ENCODE assay signal across 16 cellular contexts in the genomic region with DNA sequence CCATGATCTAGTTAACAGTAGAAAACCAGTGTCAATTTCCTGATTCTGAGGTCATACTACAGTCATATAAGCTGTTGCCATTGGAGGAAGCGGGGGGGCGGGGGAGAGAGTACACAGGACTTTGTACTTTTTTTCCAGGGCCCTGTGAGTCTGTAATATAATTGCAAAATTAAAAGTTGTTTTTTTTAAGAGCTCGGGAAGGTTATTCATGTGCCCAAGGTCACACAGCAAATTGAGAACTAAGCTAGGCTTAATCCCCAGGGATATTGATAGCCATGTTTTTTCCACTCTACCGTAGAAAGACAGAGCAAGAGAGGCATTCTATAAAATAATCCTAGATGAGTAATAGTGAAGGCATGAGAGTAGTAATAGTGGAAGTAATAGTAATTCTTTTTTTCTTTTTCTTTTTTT.
A peak's percentile ranks its signal among the peaks of the same experiment; 100 is the strongest.
DNase-seq lines count a peak whose midpoint lies in the region; ATAC-seq and TF ChIP-seq lines count a peak whose summit lies in the region.
"Had no signal": no experiment of that assay in that cellular context is flagged by ENCODE, and none has a peak within 500 bp of the region (broad histone marks: within the 10 kb centered on the region; RNA-seq: fewer than 3 reads in every experiment).

No MANE protein-coding gene starts in this region.

- H3K4me3 Mint-ChIP-seq in neural progenitor cell: peak overlapping the region; percentile 33

- H3K9ac ChIP-seq in fibroblast of lung (ENCODE audit: insufficient read depth, low read length) (no peak overlapping the region), neural progenitor cell (no peak overlapping the region)

- H3K27me3 Mint-ChIP-seq in neural progenitor cell (ENCODE audit: insufficient read depth, low read depth): peaks cover 33% of the 10 kb centered on the region
- H3K27me3 Mint-ChIP-seq: progenitor cell of endocrine pancreas had no signal

- DNase-seq in Daoy (ENCODE audit: low read depth): peak; percentile 43
- peak in 1 of 2 experiments; percentile 71 for DNase-seq in SJSA1 (ENCODE audit: low read depth in 1 of 2, low spot score in 2 of 2)
- DNase-seq in fibroblast of lung (ENCODE audit: low read depth in 2 of 2): peak; percentile 21 to 39
- DNase-seq in neural progenitor cell (ENCODE audit: low spot score): no peak
- DNase-seq in Right ventricle myocardium superior: no peak
- no peak for DNase-seq in NCI-H446 treated with DMSO at 0.1 percent for 48 hours (lab: John Stamatoyannopoulos, UW)
- DNase-seq in NCI-H146 (lab: John Stamatoyannopoulos, UW): no peak
- no peak for DNase-seq in NCI-H524 (lab: John Stamatoyannopoulos, UW)
- DNase-seq: DMS153; Karpas-422; NCI-H2029; SHP77; stimulated activated CD4-positive, alpha-beta T cell treated with anti-CD3 and anti-CD28 coated beads, Interleukin-2, amount 100 ng/mL, for 48 hours; uterus had no signal

- H3K9me3 ChIP-seq in SJSA1 (replicated peaks): peaks cover 5% of the 10 kb centered on the region; the same call in 1 of the 2 replicates
- H3K9me3 ChIP-seq in fibroblast of lung (ENCODE audit: control insufficient read depth, insufficient read depth, low read depth, low read length): no peaks in the 10 kb centered on the region
- H3K9me3 ChIP-seq in neural progenitor cell (ENCODE audit: low read depth): peaks cover 7% of the 10 kb centered on the region
- H3K9me3 ChIP-seq: uterus had no signal

- H3K4me3 ChIP-seq in SJSA1 (no peak overlapping the region), fibroblast of lung (replicated peaks in 1 of 4; ENCODE audit: control extremely low read depth in 1 of 4, insufficient read depth in 1 of 4, low read depth in 3 of 4, low read length in 4 of 4) (no peak overlapping the region), neural progenitor cell (no peak overlapping the region)
- H3K4me3 ChIP-seq: uterus had no signal

- H3K27ac ChIP-seq in SJSA1 (peak overlapping the region; percentile 48), fibroblast of lung (ENCODE audit: insufficient read depth, low read length) (no peak overlapping the region), neural progenitor cell (no peak overlapping the region)
- H3K27ac ChIP-seq: uterus had no signal

- TF ChIP-seq CTCF in fibroblast of lung (conservative IDR thresholded peaks at IDR 0.05 in 1 of 2, IDR thresholded peaks at IDR 0.05 in 1 of 2; ENCODE audit: low read depth in 1 of 2, low read length in 2 of 2): no peak
- no peak for TF ChIP-seq CTCF in neural progenitor cell (IDR thresholded peaks at IDR 0.05)

- H3K27ac Mint-ChIP-seq in neural progenitor cell: no peak overlapping the region
- H3K27ac Mint-ChIP-seq: activated naive CD4-positive, alpha-beta T cell treated with anti-CD3 and anti-CD28 coated beads, Interleukin-2, amount 50 U/mL, for 72 hours had no signal

- no peaks in the 10 kb centered on the region for H3K79me2 ChIP-seq in fibroblast of lung (ENCODE audit: control insufficient read depth, insufficient read depth, low read length)
- H3K79me2 ChIP-seq in neural progenitor cell (ENCODE audit: low read depth): no peaks in the 10 kb centered on the region

- peaks cover 18% of the 10 kb centered on the region for H3K9me3 Mint-ChIP-seq in neural progenitor cell

- intact Hi-C loops in Right ventricle myocardium superior (cut with DNase I): loop anchor here (5.0 kb wide), 1 partner anchor 313 kb away; the partner anchor contains the start of gene MN1

- ATAC-seq in Right ventricle myocardium superior (ENCODE audit: poor library complexity): no peak

- H3K4me1 ChIP-seq in SJSA1 (replicated peaks): peaks cover 29% of the 10 kb centered on the region
- peaks cover 12% of the 10 kb centered on the region for H3K4me1 ChIP-seq in fibroblast of lung (ENCODE audit: control insufficient read depth, extremely low read depth, insufficient read depth, low read length)
- H3K4me1 ChIP-seq in neural progenitor cell: peaks cover 21% of the 10 kb centered on the region
- H3K4me1 ChIP-seq: uterus had no signal

- H3F3A ChIP-seq in neural progenitor cell (ENCODE audit: low read depth): peaks cover 26% of the 10 kb centered on the region

- H3K4me1 Mint-ChIP-seq in neural progenitor cell: peaks cover 43% of the 10 kb centered on the region

- H3K36me3 ChIP-seq in SJSA1 (no peaks in the 10 kb centered on the region), fibroblast of lung (ENCODE audit: control insufficient read depth, insufficient read depth, low read length) (no peaks in the 10 kb centered on the region), neural progenitor cell (peaks cover 3% of the 10 kb centered on the region)
- H3K36me3 ChIP-seq: uterus had no signal

- H3K27me3 ChIP-seq in SJSA1 (replicated peaks) (no peaks in the 10 kb centered on the region), fibroblast of lung (ENCODE audit: control insufficient read depth, insufficient read depth, low read length) (no peaks in the 10 kb centered on the region), neural progenitor cell (no peaks in the 10 kb centered on the region)
- H3K27me3 ChIP-seq: uterus had no signal

- no peaks in the 10 kb centered on the region for H4K20me1 ChIP-seq in fibroblast of lung (ENCODE audit: control insufficient read depth, extremely low read depth, insufficient read depth, low read length)
- H4K20me1 ChIP-seq in neural progenitor cell (ENCODE audit: low read depth): no peaks in the 10 kb centered on the region

- no peak overlapping the region for H2AFZ ChIP-seq in fibroblast of lung (ENCODE audit: low read length)
- no peak overlapping the region for H2AFZ ChIP-seq in neural progenitor cell (replicated peaks)

- H3K4me2 ChIP-seq in fibroblast of lung (ENCODE audit: extremely low read depth, insufficient read depth, low read length) (no peak overlapping the region), neural progenitor cell (no peak overlapping the region)

- peaks cover 6% of the 10 kb centered on the region for H3K36me3 Mint-ChIP-seq in neural progenitor cell

Comparison
In these comparisons a context has a peak if more than half of its experiments do, and no peak if none do; other contexts are left out.
1. DNase-seq: peak in Daoy (single experiment) and fibroblast of lung (2 of 2); none in neural progenitor cell (single experiment), Right ventricle myocardium superior (single experiment), NCI-H446 treated with DMSO at 0.1 percent for 48 hours (single experiment), NCI-H146 (single experiment) and NCI-H524 (0 of 2).